Comparison of ENCODE assay signal across 1 cellular context in genomic region chr4:4871267-4872147, GRCh38.
TF ChIP-seq lines count a peak whose summit lies in the region.

No MANE protein-coding gene starts in this region.

TF ChIP-seq in H1, 55 proteins besides CTCF, POLR2A, EP300 and RAD21:
- TF ChIP-seq SP1 (IDR thresholded peaks at IDR 0.05; ENCODE audit: low read depth, low read length) (0 out of 2 replicates have a peak, but pooled peaks have one; percentile 6), SUZ12 (IDR thresholded peaks at IDR 0.05; ENCODE audit: low read length) (peak; percentile 94), E2F6 (IDR thresholded peaks at IDR 0.05) (peak; percentile 39; the same call in 1 of the 2 replicates), USF2 (IDR thresholded peaks at IDR 0.05; ENCODE audit: low read length) (no peak), MAX (IDR thresholded peaks at IDR 0.05) (peak; percentile 47; the same call in 1 of the 2 replicates), KDM4A (IDR thresholded peaks at IDR 0.05; ENCODE audit: low read depth, low read length, severe bottlenecking) (peak; percentile 35), RNF2 (IDR thresholded peaks at IDR 0.05; ENCODE audit: borderline replicate concordance, low read depth, low read length, missing control alignments, poor library complexity, severe bottlenecking) (peak; percentile 70), POLR2AphosphoS5 (IDR thresholded peaks at IDR 0.05; ENCODE audit: low read depth, low read length) (no peak), TBP (IDR thresholded peaks at IDR 0.05; ENCODE audit: low read depth, low read length) (no peak), EZH2 (IDR thresholded peaks at IDR 0.05; ENCODE audit: low read depth, low read length, severe bottlenecking) (peak; percentile 95), HDAC6 (IDR thresholded peaks at IDR 0.05; ENCODE audit: low read depth, low read length) (no peak), POU5F1 (IDR thresholded peaks at IDR 0.05; ENCODE audit: low read depth, low read length) (no peak), BACH1 (IDR thresholded peaks at IDR 0.05; ENCODE audit: low read length) (no peak), KDM1A (IDR thresholded peaks at IDR 0.05; ENCODE audit: borderline replicate concordance, low read length) (peak; percentile 84; the same call in 1 of the 2 replicates), ATF3 (IDR thresholded peaks at IDR 0.05; ENCODE audit: insufficient read depth, low read depth, low read length) (no peak), RBBP5 (IDR thresholded peaks at IDR 0.05; ENCODE audit: borderline replicate concordance, low read depth, low read length) (0 out of 2 replicates have a peak, but pooled peaks have one; percentile 59)
